Comparison of ENCODE assay signal across 30 cellular contexts in genomic region chr19:17601683-17602082, GRCh38.
"Had no signal": no experiment of that assay in that cellular context is flagged by ENCODE, and none has a peak within 500 bp of the region (broad histone marks: within the 10 kb centered on the region; RNA-seq: fewer than 3 reads in every experiment).

No MANE protein-coding gene starts in this region.

- DNase-seq: activated CD4-positive, alpha-beta T cell treated with anti-CD3 and anti-CD28 coated beads for 48 hours; activated CD4-positive, alpha-beta T cell treated with anti-CD3 and anti-CD28 coated beads, Interleukin-2, amount 50 U/mL, for 48 hours; activated CD8-positive, alpha-beta memory T cell treated with anti-CD3 and anti-CD28 coated beads for 24 hours; activated effector memory CD4-positive, alpha-beta T cell treated with anti-CD3 and anti-CD28 coated beads, Interleukin-2, amount 50 U/mL, for 16 hours; activated naive CD4-positive, alpha-beta T cell treated with anti-CD3 and anti-CD28 coated beads, Interleukin-2, amount 10 ng/mL, durations not matched to agents 7 days and 5 days; activated naive CD8-positive, alpha-beta T cell treated with anti-CD3 and anti-CD28 coated beads, Interleukin-2, amount 10 ng/mL, durations not matched to agents 7 days and 5 days; cerebellar nuclear complex; colonic mucosa; effector CD8-positive, alpha-beta T cell; esophagus squamous epithelium; glutamatergic neuron; immature natural killer cell; kidney; left colon; mammary epithelial cell; natural killer cell; stimulated activated CD4-positive, alpha-beta T cell treated with anti-CD3 and anti-CD28 coated beads, Interleukin-12 subunit alpha, Interleukin-12 subunit beta, amount 100 ng/mL, for 4 hours; stimulated activated CD4-positive, alpha-beta T cell treated with anti-CD3 and anti-CD28 coated beads, Interleukin-4, amount 100 ng/mL, for 24 hours; trophoblast cell had no signal

- H3K4me3 ChIP-seq: ascending aorta, cardiac muscle cell, colonic mucosa, esophagus squamous epithelium, skin epidermis, thoracic aorta, vagina had no signal

- ATAC-seq: activated CD4-positive, CD25-positive, alpha-beta regulatory T cell treated with anti-CD3 and anti-CD28 coated beads, Interleukin-2, amount 50 U/mL, for 24 hours; left colon; natural killer cell; sciatic nerve; stimulated activated effector memory CD8-positive, alpha-beta T cell treated with anti-CD3 and anti-CD28 coated beads, Interleukin-12 subunit alpha, Interleukin-12 subunit beta, amount 100 ng/mL, for 72 hours had no signal

- H3K27ac ChIP-seq: ascending aorta, cardiac muscle cell, colonic mucosa, epithelial cell of prostate, esophagus squamous epithelium, thoracic aorta, vagina, VCaP had no signal

- H3K36me3 ChIP-seq: ascending aorta, cardiac muscle cell, colonic mucosa, esophagus squamous epithelium, thoracic aorta, vagina had no signal

- FAIRE-seq: frontal cortex, kidney had no signal

- H3K9me3 ChIP-seq: ascending aorta, colonic mucosa, esophagus squamous epithelium, thoracic aorta, vagina had no signal

- H3K27me3 ChIP-seq: ascending aorta, cardiac muscle cell, vagina had no signal
